In the genomic region with DNA sequence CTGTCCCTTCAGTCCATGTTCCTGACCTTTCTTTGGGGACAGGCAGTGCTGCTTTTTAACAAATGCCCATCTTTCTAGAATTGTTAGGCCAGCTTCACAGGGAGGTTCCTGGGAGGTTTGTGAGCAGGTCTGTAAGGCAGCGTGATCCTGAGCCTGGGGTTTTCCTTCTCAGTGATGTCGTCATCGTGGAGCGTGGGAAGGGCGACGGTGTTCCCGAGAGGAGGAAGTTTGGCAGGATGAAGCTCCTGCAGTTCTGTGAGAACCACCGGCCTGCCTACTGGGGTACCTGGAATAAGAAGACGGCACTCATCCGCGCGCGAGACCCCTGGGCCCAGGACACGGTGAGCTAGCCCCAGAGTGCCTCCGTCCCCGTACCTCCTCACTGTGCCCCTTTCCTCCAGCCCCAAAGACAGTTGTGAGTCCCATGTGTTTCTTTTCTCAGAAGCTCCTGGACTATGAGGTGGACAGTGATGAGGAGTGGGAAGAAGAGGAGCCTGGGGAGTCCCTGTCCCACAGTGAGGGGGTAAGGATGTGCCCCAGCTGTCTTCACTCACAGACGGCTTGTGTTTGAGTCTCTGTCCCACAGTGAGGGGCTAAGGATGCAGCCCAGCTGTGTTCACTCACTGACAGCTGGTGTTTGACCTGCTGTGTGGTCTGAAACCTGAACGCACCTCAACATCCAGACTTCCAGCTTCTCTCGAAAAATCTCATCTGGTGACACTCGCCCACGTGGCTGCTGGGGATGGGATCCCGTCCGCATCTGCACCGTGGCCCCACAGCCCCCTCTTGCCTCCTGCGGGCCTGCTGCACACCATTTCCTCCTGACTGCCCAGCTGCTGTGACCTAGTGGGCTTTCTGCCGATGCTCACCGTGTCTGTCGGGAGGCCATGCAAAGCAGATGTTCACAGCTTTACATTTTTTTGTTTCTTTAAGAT, we compare ENCODE assay signal across 30 cellular contexts. TPM values are rescaled to one million over a fixed set of nuclear protein-coding genes. Genes with fewer than 3 reads are reported as not detected.
A peak's percentile ranks its signal among the peaks of the same experiment; 100 is the strongest.
DNase-seq lines count a peak whose midpoint lies in the region; ATAC-seq and TF ChIP-seq lines count a peak whose summit lies in the region.
"Had no signal": no experiment of that assay in that cellular context is flagged by ENCODE, and none has a peak within 500 bp of the region (broad histone marks: within the 10 kb centered on the region; RNA-seq: fewer than 3 reads in every experiment).

No MANE protein-coding gene starts in this region.

- WGBS in H9 (ENCODE audit: extremely low coverage, insufficient read length, low lambda C conversion rate): no CpG with 5 or more reads among the region's 28 CpGs
- WGBS in mesenchymal stem cell: 95% methylated on average over 28 of the region's 28 CpGs
- WGBS in testis, 2 donors: 81 to 88% methylated on average over 27 to 28 of the region's 28 CpGs

- ATAC-seq in stimulated activated memory B cell treated with anti-CD40 and anti-IgM and Interleukin-4, amounts not matched to agents 10 μg/mL and 1 μg/mL and 100 μg/mL, for 72 hours: no peak
- ATAC-seq: PC-3, psoas muscle had no signal

- TF ChIP-seq POLR2A in testis (IDR thresholded peaks at IDR 0.05): no peak

- no peak overlapping the region for H4K5ac ChIP-seq in H9 (ENCODE audit: insufficient read length, low read depth, low read length)

- H3K4me3 ChIP-seq in brain microvascular endothelial cell (ENCODE audit: low read depth, low read length): no peak overlapping the region
- no peak overlapping the region for H3K4me3 ChIP-seq in mesenchymal stem cell (ENCODE audit: insufficient read depth in 1 of 2, low read depth in 1 of 2, low read length in 2 of 2)
- H3K4me3 ChIP-seq in testis: no peak overlapping the region
- H3K4me3 ChIP-seq: MG63, psoas muscle, sigmoid colon, SK-N-MC had no signal

- H3K14ac ChIP-seq in H9 (ENCODE audit: insufficient read depth, low read length) (no peak overlapping the region), mesenchymal stem cell (ENCODE audit: low read length in 2 of 2) (no peak overlapping the region)

- H3K36me3 Mint-ChIP-seq in H9 (ENCODE audit: insufficient read depth in 1 of 3, low read depth in 3 of 3): peaks cover 69 to 89% (median 75%) of the 10 kb centered on the region in 3 experiments
- peaks cover 40% of the 10 kb centered on the region for H3K36me3 Mint-ChIP-seq in stimulated activated memory B cell treated with anti-CD40 and anti-IgM and Interleukin-4, amounts not matched to agents 10 μg/mL and 1 μg/mL and 100 μg/mL, for 72 hours

- no peaks in the 10 kb centered on the region for H3K4me1 ChIP-seq in H9 (ENCODE audit: insufficient read depth, low read length)
- peaks cover 3% of the 10 kb centered on the region for H3K4me1 ChIP-seq in mesenchymal stem cell (ENCODE audit: control insufficient read depth, insufficient read depth, low read depth, low read length)
- H3K4me1 ChIP-seq in testis: no peaks in the 10 kb centered on the region
- H3K4me1 ChIP-seq: psoas muscle, sigmoid colon had no signal

- H3K27me3 Mint-ChIP-seq in H9 (ENCODE audit: low read depth): no peaks in the 10 kb centered on the region
- H3K27me3 Mint-ChIP-seq in stimulated activated memory B cell treated with anti-CD40 and anti-IgM and Interleukin-4, amounts not matched to agents 10 μg/mL and 1 μg/mL and 100 μg/mL, for 72 hours: no peaks in the 10 kb centered on the region
- H3K27me3 Mint-ChIP-seq: activated naive CD4-positive, alpha-beta T cell treated with anti-CD3 and anti-CD28 coated beads, Interleukin-2, amount 10 ng/mL, durations not matched to agents 7 days and 5 days; CD4-positive, alpha-beta T cell had no signal

- in situ Hi-C loops in brain microvascular endothelial cell (cut with HindIII; ENCODE audit: low pct_ligation_motif_present, low sequenced_read_pairs): no loop called here

- no peak overlapping the region for H2AK5ac ChIP-seq in H9 (ENCODE audit: insufficient read length, low read length)
- H2AK5ac ChIP-seq in mesenchymal stem cell (ENCODE audit: low read length, severe bottlenecking): no peak overlapping the region

- H4K20me1 ChIP-seq in H9 (ENCODE audit: control insufficient read depth, insufficient read depth, insufficient read length): no peaks in the 10 kb centered on the region

- no peak overlapping the region for H2BK12ac ChIP-seq in H9 (ENCODE audit: insufficient read length, low read depth, low read length)
- no peak overlapping the region for H2BK12ac ChIP-seq in mesenchymal stem cell (ENCODE audit: low read length in 2 of 2)

- H2BK20ac ChIP-seq in H9 (ENCODE audit: low read depth, low read length, poor library complexity, severe bottlenecking): no peak overlapping the region

- no peak for DNase-seq in H9
- peak; percentile 2 for DNase-seq in brain microvascular endothelial cell
- no peak for DNase-seq in mesenchymal stem cell
- no peak for DNase-seq in testis
- DNase-seq in germinal center (ENCODE audit: low spot score): no peak
- DNase-seq in NCI-H1105 treated with DMSO at 0.1 percent for 48 hours (lab: John Stamatoyannopoulos, UW): no peak
- DNase-seq: activated CD4-positive, alpha-beta T cell treated with anti-CD3 and anti-CD28 coated beads, Interleukin-2, amount 50 U/mL, for 48 hours; activated CD8-positive, alpha-beta memory T cell treated with anti-CD3 and anti-CD28 coated beads, Interleukin-2, amount 50 U/mL, for 4 hours; activated naive CD4-positive, alpha-beta T cell treated with anti-CD3 and anti-CD28 coated beads, Interleukin-2, amount 10 ng/mL, durations not matched to agents 7 days and 5 days; amygdala; CD4-positive, alpha-beta T cell; effector CD4-positive, alpha-beta T cell; immature natural killer cell; KBM-7; left cardiac atrium; MG63; NCI-H1417 treated with DMSO at 0.1 percent for 48 hours; NCI-H2081; NCI-H2227 treated with DMSO at 0.1 percent for 48 hours; NCI-H526 treated with DMSO at 0.1 percent for 48 hours; NK-92 treated with Interleukin-12 subunit alpha and Interleukin-12 subunit beta, amount 100 ng/mL, for 24 hours; PC-3; psoas muscle; sigmoid colon; stimulated activated CD4-positive, alpha-beta T cell treated with anti-CD3 and anti-CD28 coated beads, Interleukin-4, amount 100 ng/mL, for 1 hour; T-helper 1 cell; trophoblast cell had no signal

- intact Hi-C loops in testis (cut with DNase I; ENCODE audit: low total_unique reads): no loop called here

- no peaks in the 10 kb centered on the region for H3K23me2 ChIP-seq in H9 (ENCODE audit: insufficient read length, low read depth, low read length, poor library complexity, severe bottlenecking)

- TF ChIP-seq CTCF in H9 (conservative IDR thresholded peaks at IDR 0.05) (no peak), brain microvascular endothelial cell (IDR thresholded peaks at IDR 0.05; ENCODE audit: low read depth, low read length, missing control alignments) (no peak), testis (IDR thresholded peaks at IDR 0.05) (no peak)

- H2BK15ac ChIP-seq in H9 (ENCODE audit: low read depth, low read length): no peak overlapping the region
- H2BK15ac ChIP-seq in mesenchymal stem cell (ENCODE audit: low read depth, poor library complexity, severe bottlenecking): peak overlapping the region; percentile 33

- H3K9me3 ChIP-seq in H9 (ENCODE audit: control insufficient read depth, low read depth, low read length): no peaks in the 10 kb centered on the region
- H3K9me3 ChIP-seq in mesenchymal stem cell (ENCODE audit: control insufficient read depth, low read length): no peaks in the 10 kb centered on the region
- H3K9me3 ChIP-seq in testis: no peaks in the 10 kb centered on the region
- H3K9me3 ChIP-seq: MG63, neutrophil, psoas muscle, sigmoid colon had no signal

- no peaks in the 10 kb centered on the region for H3K79me2 ChIP-seq in H9 (ENCODE audit: insufficient read depth, low read length)

- H3K18ac ChIP-seq in H9 (ENCODE audit: insufficient read length, low read depth, low read length) (no peak overlapping the region), mesenchymal stem cell (ENCODE audit: low read depth in 1 of 2, low read length in 2 of 2) (no peak overlapping the region)

- H3K27me3 ChIP-seq in H9 (ENCODE audit: insufficient read depth, low read length) (no peaks in the 10 kb centered on the region), brain microvascular endothelial cell (replicated peaks) (no peaks in the 10 kb centered on the region), mesenchymal stem cell (ENCODE audit: control insufficient read depth in 1 of 2, insufficient read depth in 1 of 2, low read length in 2 of 2) (no peaks in the 10 kb centered on the region), testis (no peaks in the 10 kb centered on the region)
- H3K27me3 ChIP-seq: MG63, neutrophil, sigmoid colon had no signal

- H3K4me2 ChIP-seq in H9 (ENCODE audit: insufficient read depth, insufficient read length, low read length) (no peak overlapping the region), mesenchymal stem cell (ENCODE audit: low read length, poor library complexity, severe bottlenecking) (no peak overlapping the region)

- H3K4ac ChIP-seq in H9 (ENCODE audit: low read depth, low read length): no peak overlapping the region
- H3K4ac ChIP-seq in mesenchymal stem cell (ENCODE audit: low read depth in 1 of 2, low read length in 2 of 2): no peak overlapping the region

- no peak overlapping the region for H4K8ac ChIP-seq in H9 (replicated peaks; ENCODE audit: insufficient read length, low read depth, low read length)
- no peak overlapping the region for H4K8ac ChIP-seq in mesenchymal stem cell (ENCODE audit: low read length)

- no peak overlapping the region for H2BK120ac ChIP-seq in H9 (ENCODE audit: low read depth, low read length, poor library complexity, severe bottlenecking)
- no peak overlapping the region for H2BK120ac ChIP-seq in mesenchymal stem cell (ENCODE audit: low read depth, low read length)

- no peak overlapping the region for H3K56ac ChIP-seq in H9 (ENCODE audit: insufficient read length, low read depth, low read length)

- H3K27ac Mint-ChIP-seq in H9: peak overlapping the region; percentile 23 to 81 (median 70); a peak in 4 of 7 replicates
- H3K27ac Mint-ChIP-seq in stimulated activated memory B cell treated with anti-CD40 and anti-IgM and Interleukin-4, amounts not matched to agents 10 μg/mL and 1 μg/mL and 100 μg/mL, for 72 hours: peak overlapping the region; percentile 84
- H3K27ac Mint-ChIP-seq: CD4-positive, alpha-beta T cell had no signal

- H3K4me1 Mint-ChIP-seq in H9: no peaks in the 10 kb centered on the region
- peaks cover 36% of the 10 kb centered on the region for H3K4me1 Mint-ChIP-seq in stimulated activated memory B cell treated with anti-CD40 and anti-IgM and Interleukin-4, amounts not matched to agents 10 μg/mL and 1 μg/mL and 100 μg/mL, for 72 hours
- H3K4me1 Mint-ChIP-seq: activated naive CD4-positive, alpha-beta T cell treated with anti-CD3 and anti-CD28 coated beads, Interleukin-2, amount 10 ng/mL, durations not matched to agents 7 days and 5 days; immature natural killer cell had no signal

- no peaks in the 10 kb centered on the region for H3K79me1 ChIP-seq in H9 (ENCODE audit: insufficient read depth, low read depth, low read length, poor library complexity, severe bottlenecking)
- peaks cover 9% of the 10 kb centered on the region for H3K79me1 ChIP-seq in mesenchymal stem cell (replicated peaks; ENCODE audit: low read length, poor library complexity, severe bottlenecking)

- H3T11ph ChIP-seq in H9 (ENCODE audit: low read length): no peak overlapping the region

- H4K91ac ChIP-seq in H9 (ENCODE audit: insufficient read length, low read depth, low read length) (no peak overlapping the region), mesenchymal stem cell (ENCODE audit: low read length) (no peak overlapping the region)

- H3K23ac ChIP-seq in H9 (ENCODE audit: insufficient read length, low read depth, low read length) (no peak overlapping the region), mesenchymal stem cell (ENCODE audit: low read length in 2 of 2) (no peak overlapping the region)

- no peak overlapping the region for H2AFZ ChIP-seq in H9 (ENCODE audit: low read length)
- H2AFZ ChIP-seq in mesenchymal stem cell (ENCODE audit: low read depth, low read length): no peak overlapping the region

- H3K36me3 ChIP-seq in brain microvascular endothelial cell (replicated peaks): peaks cover 7% of the 10 kb centered on the region
- peaks cover 44 to 54% of the 10 kb centered on the region in 2 experiments for H3K36me3 ChIP-seq in mesenchymal stem cell (ENCODE audit: control insufficient read depth in 1 of 2, insufficient read depth in 2 of 2, low read depth in 1 of 2, low read length in 2 of 2)
- H3K36me3 ChIP-seq in testis (ENCODE audit: low read depth, missing control alignments): no peaks in the 10 kb centered on the region

- H3K27ac ChIP-seq in H9 (ENCODE audit: insufficient read length, low read depth, low read length) (no peak overlapping the region), brain microvascular endothelial cell (no peak overlapping the region), mesenchymal stem cell (ENCODE audit: low read length, poor library complexity, severe bottlenecking) (no peak overlapping the region), testis (no peak overlapping the region)
- H3K27ac ChIP-seq: psoas muscle, sigmoid colon, SK-N-MC had no signal

- no peak overlapping the region for H3K9ac ChIP-seq in H9 (ENCODE audit: extremely low read depth, insufficient read length, low read length)
- no peak overlapping the region for H3K9ac ChIP-seq in mesenchymal stem cell (ENCODE audit: low read length)

- no peaks in the 10 kb centered on the region for H3K9me3 Mint-ChIP-seq in H9
- no peaks in the 10 kb centered on the region for H3K9me3 Mint-ChIP-seq in stimulated activated memory B cell treated with anti-CD40 and anti-IgM and Interleukin-4, amounts not matched to agents 10 μg/mL and 1 μg/mL and 100 μg/mL, for 72 hours
- H3K9me3 Mint-ChIP-seq: activated naive CD4-positive, alpha-beta T cell treated with anti-CD3 and anti-CD28 coated beads, Interleukin-2, amount 10 ng/mL, durations not matched to agents 7 days and 5 days; CD4-positive, alpha-beta T cell; immature natural killer cell had no signal

- H2BK5ac ChIP-seq in H9 (ENCODE audit: insufficient read length, low read length) (no peak overlapping the region), mesenchymal stem cell (ENCODE audit: low read depth, low read length, poor library complexity, severe bottlenecking) (no peak overlapping the region)

- H3K4me3 Mint-ChIP-seq in H9: no peak overlapping the region; a peak in 1 of 5 replicates
- H3K4me3 Mint-ChIP-seq in stimulated activated memory B cell treated with anti-CD40 and anti-IgM and Interleukin-4, amounts not matched to agents 10 μg/mL and 1 μg/mL and 100 μg/mL, for 72 hours: no peak overlapping the region
- H3K4me3 Mint-ChIP-seq: activated naive CD4-positive, alpha-beta T cell treated with anti-CD3 and anti-CD28 coated beads, Interleukin-2, amount 10 ng/mL, durations not matched to agents 7 days and 5 days; CD4-positive, alpha-beta T cell; immature natural killer cell had no signal

RNA-seq across cellular contexts. Expression of a gene that starts 27.1 kb away (rescaled TPM):
- total RNA-seq in H9 (2021): 143 and 148 TPM in 2 replicates
- polyA plus RNA-seq in mesenchymal stem cell (2013, experiment 1 of 2): 7.6 TPM
- 6.3 TPM for polyA plus RNA-seq in mesenchymal stem cell (2013, experiment 2 of 2)
- 10 to 100 TPM; 28.6 to 37.7 TPM for total RNA-seq in testis
- polyA plus RNA-seq in testis (ENCODE audit: insufficient read depth, low read depth, low replicate concordance): 24.1 TPM

RNA-seq across cellular contexts. Expression of a gene that starts 28.1 kb away (rescaled TPM):
- 34.1 and 39.0 TPM in 2 replicates for total RNA-seq in H9 (2021)
- polyA plus RNA-seq in mesenchymal stem cell (2013, experiment 1 of 2): 89.7 TPM
- 95.2 TPM for polyA plus RNA-seq in mesenchymal stem cell (2013, experiment 2 of 2)
- total RNA-seq in testis: 100 to 1,000 TPM; 293 to 319 TPM
- polyA plus RNA-seq in testis (ENCODE audit: insufficient read depth, low read depth, low replicate concordance): 336 TPM

RNA-seq across cellular contexts. Expression of a gene that starts 29.2 kb away (rescaled TPM):
- 85.5 TPM in 2 replicates for total RNA-seq in H9 (2021)
- 108 TPM for polyA plus RNA-seq in mesenchymal stem cell (2013, experiment 1 of 2)
- polyA plus RNA-seq in mesenchymal stem cell (2013, experiment 2 of 2): 106 TPM
- total RNA-seq in testis: 10 to 100 TPM; 41.6 to 53.4 TPM
- polyA plus RNA-seq in testis (ENCODE audit: insufficient read depth, low read depth, low replicate concordance): 47.3 TPM

RNA-seq across cellular contexts. Expression of a gene that starts 42.6 kb away (rescaled TPM):
- total RNA-seq in H9 (2021): 108 and 117 TPM in 2 replicates
- 45.0 TPM for polyA plus RNA-seq in mesenchymal stem cell (2013, experiment 1 of 2)
- 43.4 TPM for polyA plus RNA-seq in mesenchymal stem cell (2013, experiment 2 of 2)
- total RNA-seq in testis: 10 to 100 TPM; 81.4 to 95.8 TPM
- 141 TPM for polyA plus RNA-seq in testis (ENCODE audit: insufficient read depth, low read depth, low replicate concordance)
